9 cellular contexts compared by ENCODE assay signal in genomic region chr12:25051583-25052190, GRCh38.
DNase-seq lines count a peak whose midpoint lies in the region; ATAC-seq and TF ChIP-seq lines count a peak whose summit lies in the region.
"Had no signal": no experiment of that assay in that cellular context is flagged by ENCODE, and none has a peak within 500 bp of the region (broad histone marks: within the 10 kb centered on the region; RNA-seq: fewer than 3 reads in every experiment).

No MANE protein-coding gene starts in this region.

- H3K4me3 ChIP-seq in heart right ventricle (peak overlapping the region in 6 of 10 donors; percentile 14 to 64 (median 48)), brain microvascular endothelial cell (ENCODE audit: low read depth, low read length) (no peak overlapping the region), MG63 (no peak overlapping the region)

- intact Hi-C loops in heart right ventricle (cut with DNase I): no loop called here

- peaks cover 23 to 47% of the 10 kb centered on the region in 2 donors for H3K4me1 Mint-ChIP-seq in stimulated activated naive B cell treated with anti-CD40 and anti-IgM and Interleukin-4, amounts not matched to agents 10 μg/mL and 1 μg/mL and 100 μg/mL, for 72 hours

- peak overlapping the region; percentile 99 for H3K27ac Mint-ChIP-seq in stimulated activated naive B cell treated with anti-CD40 and anti-IgM and Interleukin-4, amounts not matched to agents 10 μg/mL and 1 μg/mL and 100 μg/mL, for 72 hours

- H3K36me3 Mint-ChIP-seq in stimulated activated naive B cell treated with anti-CD40 and anti-IgM and Interleukin-4, amounts not matched to agents 10 μg/mL and 1 μg/mL and 100 μg/mL, for 72 hours: peaks cover 22 to 34% of the 10 kb centered on the region in 2 donors

- H3K27me3 ChIP-seq in heart right ventricle (no peaks in the 10 kb centered on the region), brain microvascular endothelial cell (replicated peaks) (no peaks in the 10 kb centered on the region), MG63 (no peaks in the 10 kb centered on the region)

- TF ChIP-seq CTCF in heart right ventricle (IDR thresholded peaks at IDR 0.05): no peak
- TF ChIP-seq CTCF in brain microvascular endothelial cell (IDR thresholded peaks at IDR 0.05; ENCODE audit: low read depth, low read length, missing control alignments): no peak

- H3K9me3 Mint-ChIP-seq in stimulated activated naive B cell treated with anti-CD40 and anti-IgM and Interleukin-4, amounts not matched to agents 10 μg/mL and 1 μg/mL and 100 μg/mL, for 72 hours: peaks cover 2 to 3% of the 10 kb centered on the region in 2 donors

- DNase-seq in DMS53 (lab: John Stamatoyannopoulos, UW) (peak; percentile 68), DMS53 treated with DMSO at 0.1 percent for 48 hours (lab: John Stamatoyannopoulos, UW; ENCODE audit: unreplicated experiment) (no peak), heart right ventricle (no peak), brain microvascular endothelial cell (no peak), MG63 (no peak)
- DNase-seq in activated CD4-positive, alpha-beta T cell treated with anti-CD3 and anti-CD28 coated beads for 24 hours (ENCODE audit: low read depth in 2 of 2): peak; percentile 20 to 27
- DNase-seq in stimulated activated naive B cell treated with anti-CD40 and anti-IgM and Interleukin-4, amounts not matched to agents 10 μg/mL and 1 μg/mL and 100 μg/mL, for 72 hours: peak; percentile 52

- peak; percentile 64 for ATAC-seq in HG03432 (IDR thresholded peaks at IDR 0.05; ENCODE audit: unreplicated experiment)
- peak in 5 of 8 donors; percentile 23 to 44 (median 31) for ATAC-seq in heart right ventricle
- peak; percentile 60 to 69 for ATAC-seq in stimulated activated naive B cell treated with anti-CD40 and anti-IgM and Interleukin-4, amounts not matched to agents 10 μg/mL and 1 μg/mL and 100 μg/mL, for 72 hours (replicated peaks)

- H3K27ac ChIP-seq in heart right ventricle: peak overlapping the region in 6 of 10 donors; percentile 5 to 95 (median 48)
- no peak overlapping the region for H3K27ac ChIP-seq in brain microvascular endothelial cell
- H3K27ac ChIP-seq: 22Rv1 had no signal

- no peaks in the 10 kb centered on the region for H3K27me3 Mint-ChIP-seq in stimulated activated naive B cell treated with anti-CD40 and anti-IgM and Interleukin-4, amounts not matched to agents 10 μg/mL and 1 μg/mL and 100 μg/mL, for 72 hours

- peak overlapping the region; percentile 90 to 96 for H3K4me3 Mint-ChIP-seq in stimulated activated naive B cell treated with anti-CD40 and anti-IgM and Interleukin-4, amounts not matched to agents 10 μg/mL and 1 μg/mL and 100 μg/mL, for 72 hours

- peaks cover 0 to 45% (median 0%) of the 10 kb centered on the region in 9 donors for H3K4me1 ChIP-seq in heart right ventricle

- peaks cover 0 to 18% (median 6%) of the 10 kb centered on the region in 11 donors for H3K9me3 ChIP-seq in heart right ventricle
- H3K9me3 ChIP-seq in MG63: peaks cover 2% of the 10 kb centered on the region

- H3K36me3 ChIP-seq in heart right ventricle (no peaks in the 10 kb centered on the region), brain microvascular endothelial cell (replicated peaks) (no peaks in the 10 kb centered on the region), MG63 (no peaks in the 10 kb centered on the region)

- 69 to 75% methylated on average over 6 of the region's 6 CpGs for WGBS in heart right ventricle, 2 donors

- in situ Hi-C loops in brain microvascular endothelial cell (cut with HindIII; ENCODE audit: low pct_ligation_motif_present, low sequenced_read_pairs): no loop called here

Comparison
In these comparisons a context has a peak if more than half of its experiments do, and no peak if none do; other contexts are left out.
1. DNase-seq: peak in DMS53 (single experiment), activated CD4-positive, alpha-beta T cell treated with anti-CD3 and anti-CD28 coated beads for 24 hours (2 of 2) and stimulated activated naive B cell treated with anti-CD40 and anti-IgM and Interleukin-4, amounts not matched to agents 10 μg/mL and 1 μg/mL and 100 μg/mL, for 72 hours (single experiment); none in DMS53 treated with DMSO at 0.1 percent for 48 hours (single experiment), heart right ventricle (0 of 2), brain microvascular endothelial cell (single experiment) and MG63 (single experiment).
2. H3K4me3 ChIP-seq: peak in heart right ventricle (6 of 10); none in brain microvascular endothelial cell (single experiment) and MG63 (single experiment).
3. Peak in every context shown above with its lines, with median percentiles within 50 percentile points of each other: ATAC-seq.